In the genomic region with DNA sequence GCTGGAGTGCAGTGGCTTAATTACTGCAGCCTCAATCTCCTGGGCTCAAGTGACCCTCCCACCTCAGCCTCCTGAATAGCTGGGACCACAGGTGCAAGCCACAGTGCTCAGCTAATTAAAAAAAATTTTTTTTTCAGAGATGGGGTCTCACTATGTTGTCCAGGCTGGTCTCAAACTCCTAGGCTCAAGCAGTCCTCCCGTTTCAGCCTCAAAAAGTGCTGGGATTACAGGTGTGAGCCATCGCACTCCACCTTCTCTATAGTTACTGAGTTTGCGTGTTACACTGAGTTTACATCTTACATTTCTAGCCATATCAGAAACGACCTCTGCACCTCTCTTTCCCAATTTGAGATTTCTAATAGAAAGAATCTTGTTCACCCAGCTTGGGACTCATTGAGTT, we compare ENCODE assay signal across 27 cellular contexts. TPM values are rescaled to one million over a fixed set of nuclear protein-coding genes. Genes with fewer than 3 reads are reported as not detected.
DNase-seq lines count a peak whose midpoint lies in the region; ATAC-seq and TF ChIP-seq lines count a peak whose summit lies in the region.
"Had no signal": no experiment of that assay in that cellular context is flagged by ENCODE, and none has a peak within 500 bp of the region (broad histone marks: within the 10 kb centered on the region; RNA-seq: fewer than 3 reads in every experiment).

No MANE protein-coding gene starts in this region.

- H3K4me3 ChIP-seq in naive thymus-derived CD4-positive, alpha-beta T cell (ENCODE audit: low read length): no peak overlapping the region
- H3K4me3 ChIP-seq: SJSA1 had no signal

- no peaks in the 10 kb centered on the region for H3K27me3 Mint-ChIP-seq in activated CD8-positive, alpha-beta memory T cell treated with anti-CD3 and anti-CD28 coated beads, Interleukin-2, amount 10 ng/mL, durations not matched to agents 7 days and 5 days
- no peaks in the 10 kb centered on the region for H3K27me3 Mint-ChIP-seq in effector memory CD8-positive, alpha-beta T cell
- peaks cover 0 to 2% (median 0%) of the 10 kb centered on the region in 5 donors for H3K27me3 Mint-ChIP-seq in naive thymus-derived CD4-positive, alpha-beta T cell
- H3K27me3 Mint-ChIP-seq: B cell had no signal

- POLR2A ChIA-PET in naive thymus-derived CD4-positive, alpha-beta T cell (lab: Charles Lee): interaction anchor here (0.7 to 20.6 kb wide), 4 partner anchors 9 to 55 kb away, joined by 4 to 636 read pairs (median 22); no protein-coding TSS in a partner anchor
- POLR2A ChIA-PET in RWPE1 (lab: Yijun Ruan, JAX; ENCODE audit: low non-redundant PET): no interaction called here

- ATAC-seq in activated CD8-positive, alpha-beta memory T cell treated with anti-CD3 and anti-CD28 coated beads, Interleukin-2, amount 10 ng/mL, durations not matched to agents 7 days and 5 days: no peak
- ATAC-seq in effector memory CD8-positive, alpha-beta T cell (replicated peaks): no peak
- ATAC-seq in naive thymus-derived CD4-positive, alpha-beta T cell: no peak
- no peak for ATAC-seq in GM19328 (IDR thresholded peaks at IDR 0.05; ENCODE audit: unreplicated experiment)
- no peak for ATAC-seq in GM21723 (IDR thresholded peaks at IDR 0.05; ENCODE audit: unreplicated experiment)
- ATAC-seq: PC-3 had no signal

- peaks cover 22 to 46% of the 10 kb centered on the region in 2 donors for H3K4me1 ChIP-seq in naive thymus-derived CD4-positive, alpha-beta T cell (ENCODE audit: control insufficient read depth in 2 of 2, insufficient read depth in 2 of 2, low read length in 2 of 2)

- peaks cover 2% of the 10 kb centered on the region for H3K36me3 Mint-ChIP-seq in activated CD8-positive, alpha-beta memory T cell treated with anti-CD3 and anti-CD28 coated beads, Interleukin-2, amount 10 ng/mL, durations not matched to agents 7 days and 5 days
- no peaks in the 10 kb centered on the region for H3K36me3 Mint-ChIP-seq in effector memory CD8-positive, alpha-beta T cell (ENCODE audit: insufficient read depth)
- peaks cover 0 to 13% (median 0%) of the 10 kb centered on the region in 5 donors for H3K36me3 Mint-ChIP-seq in naive thymus-derived CD4-positive, alpha-beta T cell

- CTCF ChIA-PET in activated CD8-positive, alpha-beta memory T cell treated with anti-CD3 and anti-CD28 coated beads, Interleukin-2, amount 10 ng/mL, durations not matched to agents 7 days and 5 days (lab: Charles Lee): interaction anchor here (1.1 to 1.3 kb wide), 3 partner anchors 12 to 52 kb away, joined by 3 to 5 read pairs (median 4); no protein-coding TSS in a partner anchor
- CTCF ChIA-PET in naive thymus-derived CD4-positive, alpha-beta T cell (lab: Charles Lee): interaction anchor here (1.1 to 3.0 kb wide), 3 partner anchors 9 to 12 kb away, joined by 3 to 17 read pairs (median 5); no protein-coding TSS in a partner anchor
- CTCF ChIA-PET in RWPE1 (lab: Yijun Ruan, JAX): no interaction called here

- no peaks in the 10 kb centered on the region for H3K9me3 ChIP-seq in naive thymus-derived CD4-positive, alpha-beta T cell (ENCODE audit: control insufficient read depth in 2 of 3, low read length in 3 of 3)
- H3K9me3 ChIP-seq: SJSA1 had no signal

- intact Hi-C loops in naive thymus-derived CD4-positive, alpha-beta T cell (cut with micrococcal nuclease): no loop called here

- H3K27ac Mint-ChIP-seq in activated CD8-positive, alpha-beta memory T cell treated with anti-CD3 and anti-CD28 coated beads, Interleukin-2, amount 10 ng/mL, durations not matched to agents 7 days and 5 days: no peak overlapping the region
- peak overlapping the region; percentile 44 to 59 for H3K27ac Mint-ChIP-seq in effector memory CD8-positive, alpha-beta T cell
- peak overlapping the region in 5 of 9 donors; percentile 9 to 22 (median 18) for H3K27ac Mint-ChIP-seq in naive thymus-derived CD4-positive, alpha-beta T cell
- H3K27ac Mint-ChIP-seq: B cell had no signal

- peak; percentile 13 for DNase-seq in activated CD8-positive, alpha-beta memory T cell treated with anti-CD3 and anti-CD28 coated beads for 24 hours
- DNase-seq in activated CD8-positive, alpha-beta memory T cell treated with anti-CD3 and anti-CD28 coated beads, Interleukin-2, amount 10 ng/mL, durations not matched to agents 7 days and 5 days: no peak
- no peak for DNase-seq in effector memory CD8-positive, alpha-beta T cell
- no peak for DNase-seq in naive thymus-derived CD4-positive, alpha-beta T cell
- DNase-seq in RWPE1 (ENCODE audit: low spot score) (no peak), T-helper 9 cell (no peak)
- DNase-seq: DMS53; GOT3; HCEC 1CT; Karpas-422; NCI-H1105; NCI-H1436 treated with DMSO at 0.1 percent for 48 hours; NCI-H187 treated with DMSO at 0.1 percent for 48 hours; NCI-H2171 treated with DMSO at 0.1 percent for 48 hours; NCI-H345; NCI-H524; NCI-H774; NK-92 treated with Interleukin-12 subunit alpha and Interleukin-12 subunit beta, amount 100 ng/mL, for 24 hours; PC-3; Right ventricle myocardium superior had no signal

- H3K36me3 ChIP-seq in naive thymus-derived CD4-positive, alpha-beta T cell (ENCODE audit: control insufficient read depth in 2 of 3, insufficient read depth in 3 of 3, low read length in 3 of 3): no peaks in the 10 kb centered on the region
- H3K36me3 ChIP-seq: SJSA1 had no signal

- TF ChIP-seq CTCF in RWPE1 (conservative IDR thresholded peaks at IDR 0.05; ENCODE audit: low read depth): no peak

- no peaks in the 10 kb centered on the region for H3K27me3 ChIP-seq in naive thymus-derived CD4-positive, alpha-beta T cell (ENCODE audit: control insufficient read depth in 2 of 2, insufficient read depth in 2 of 2, low read length in 2 of 2)
- H3K27me3 ChIP-seq: SJSA1 had no signal

- H3K4me1 Mint-ChIP-seq in activated CD8-positive, alpha-beta memory T cell treated with anti-CD3 and anti-CD28 coated beads, Interleukin-2, amount 10 ng/mL, durations not matched to agents 7 days and 5 days: peaks cover 29% of the 10 kb centered on the region
- H3K4me1 Mint-ChIP-seq in effector memory CD8-positive, alpha-beta T cell (ENCODE audit: low read depth in 2 of 2): peaks cover 26 to 48% of the 10 kb centered on the region in 2 donors
- peaks cover 38 to 73% (median 68%) of the 10 kb centered on the region in 7 donors for H3K4me1 Mint-ChIP-seq in naive thymus-derived CD4-positive, alpha-beta T cell

- peaks cover 2% of the 10 kb centered on the region for H3K9me3 Mint-ChIP-seq in activated CD8-positive, alpha-beta memory T cell treated with anti-CD3 and anti-CD28 coated beads, Interleukin-2, amount 10 ng/mL, durations not matched to agents 7 days and 5 days (ENCODE audit: low read depth)
- no peaks in the 10 kb centered on the region for H3K9me3 Mint-ChIP-seq in effector memory CD8-positive, alpha-beta T cell
- H3K9me3 Mint-ChIP-seq in naive thymus-derived CD4-positive, alpha-beta T cell: peaks cover 0 to 2% (median 0%) of the 10 kb centered on the region in 11 donors

- no peak overlapping the region for H3K27ac ChIP-seq in naive thymus-derived CD4-positive, alpha-beta T cell (ENCODE audit: low read depth, low read length)
- no peak overlapping the region for H3K27ac ChIP-seq in RWPE1
- H3K27ac ChIP-seq: 22Rv1, C4-2B, HL-60, SJSA1 had no signal

- no peak overlapping the region for H3K4me3 Mint-ChIP-seq in activated CD8-positive, alpha-beta memory T cell treated with anti-CD3 and anti-CD28 coated beads, Interleukin-2, amount 10 ng/mL, durations not matched to agents 7 days and 5 days
- H3K4me3 Mint-ChIP-seq in effector memory CD8-positive, alpha-beta T cell: peak overlapping the region; percentile 6 to 13
- H3K4me3 Mint-ChIP-seq in naive thymus-derived CD4-positive, alpha-beta T cell: peak overlapping the region in 1 of 10 donors; percentile 3
- H3K4me3 Mint-ChIP-seq: B cell had no signal

RNA-seq across cellular contexts. Expression of gene EML4, which starts 53.6 kb away (rescaled TPM):
- 100 to 1,000 TPM in 1 of 2 experiments, 10 to 100 TPM in 1; 73.4 to 110 TPM for total RNA-seq in activated CD8-positive, alpha-beta memory T cell treated with anti-CD3 and anti-CD28 coated beads, Interleukin-2, amount 10 ng/mL, durations not matched to agents 7 days and 5 days
- total RNA-seq in naive thymus-derived CD4-positive, alpha-beta T cell: 100 to 1,000 TPM in 4 of 5 experiments, 10 to 100 TPM in 1; 91.1 to 167 (median 143) TPM
- polyA plus RNA-seq in naive thymus-derived CD4-positive, alpha-beta T cell: 10 to 100 TPM; 64.9 to 69.3 TPM
